Comparison of ENCODE assay signal across 8 cellular contexts in genomic region chr3:46987485-46988401, GRCh38. TPM values are rescaled to one million over a fixed set of nuclear protein-coding genes. Genes with fewer than 3 reads are reported as not detected.
A peak's percentile ranks its signal among the peaks of the same experiment; 100 is the strongest.
DNase-seq lines count a peak whose midpoint lies in the region; ATAC-seq and TF ChIP-seq lines count a peak whose summit lies in the region.

No MANE protein-coding gene starts in this region.

- H3K4me3 ChIP-seq in CD4-positive, CD25-positive, alpha-beta regulatory T cell (ENCODE audit: low read depth, low read length): peak overlapping the region; percentile 61

- peak overlapping the region; percentile 92 to 97 (median 95) for H3K27ac Mint-ChIP-seq in CD4-positive, CD25-positive, alpha-beta regulatory T cell
- H3K27ac Mint-ChIP-seq in activated CD4-positive, alpha-beta T cell treated with anti-CD3 and anti-CD28 coated beads, Interleukin-2, amount 10 ng/mL, durations not matched to agents 24 days and 14 days: peak overlapping the region; percentile 97
- peak overlapping the region; percentile 80 for H3K27ac Mint-ChIP-seq in endothelial cell (ENCODE audit: unreplicated experiment)

- H3K9me3 Mint-ChIP-seq in CD4-positive, CD25-positive, alpha-beta regulatory T cell: no peaks in the 10 kb centered on the region
- no peaks in the 10 kb centered on the region for H3K9me3 Mint-ChIP-seq in activated CD4-positive, alpha-beta T cell treated with anti-CD3 and anti-CD28 coated beads, Interleukin-2, amount 10 ng/mL, durations not matched to agents 24 days and 14 days
- no peaks in the 10 kb centered on the region for H3K9me3 Mint-ChIP-seq in endothelial cell (ENCODE audit: unreplicated experiment)

- no peak for TF ChIP-seq EP300 in Ishikawa (IDR thresholded peaks at IDR 0.05; ENCODE audit: borderline replicate concordance)

- peak; percentile 98 to 99 for ATAC-seq in CD4-positive, CD25-positive, alpha-beta regulatory T cell (ENCODE audit: low read depth in 2 of 2)
- ATAC-seq in GM21515 (IDR thresholded peaks at IDR 0.05; ENCODE audit: unreplicated experiment): peak; percentile 61
- ATAC-seq in sciatic nerve: peak; percentile 61

- TF ChIP-seq RAD21 in Ishikawa (IDR thresholded peaks at IDR 0.05; ENCODE audit: low read depth): no peak

- peak; percentile 83 to 97 (median 91) for DNase-seq in CD4-positive, CD25-positive, alpha-beta regulatory T cell
- DNase-seq in activated CD4-positive, alpha-beta T cell treated with anti-CD3 and anti-CD28 coated beads, Interleukin-2, amount 10 ng/mL, durations not matched to agents 24 days and 14 days: peak; percentile 97
- peak; percentile 64 for DNase-seq in endothelial cell (ENCODE audit: low spot score)
- DNase-seq in sciatic nerve (ENCODE audit: low spot score): no peak
- no peak for DNase-seq in NCI-H446 (lab: John Stamatoyannopoulos, UW)
- DNase-seq in NCI-H524 treated with DMSO at 0.1 percent for 48 hours (lab: John Stamatoyannopoulos, UW): no peak

- peak overlapping the region; percentile 85 to 93 (median 90) for H3K4me3 Mint-ChIP-seq in CD4-positive, CD25-positive, alpha-beta regulatory T cell
- peak overlapping the region; percentile 89 for H3K4me3 Mint-ChIP-seq in activated CD4-positive, alpha-beta T cell treated with anti-CD3 and anti-CD28 coated beads, Interleukin-2, amount 10 ng/mL, durations not matched to agents 24 days and 14 days
- H3K4me3 Mint-ChIP-seq in endothelial cell (ENCODE audit: unreplicated experiment): no peak overlapping the region

- H3K9me3 ChIP-seq in CD4-positive, CD25-positive, alpha-beta regulatory T cell (ENCODE audit: control insufficient read depth in 2 of 2, low read length in 2 of 2): no peaks in the 10 kb centered on the region

- no peaks in the 10 kb centered on the region for H3K27me3 ChIP-seq in CD4-positive, CD25-positive, alpha-beta regulatory T cell (ENCODE audit: control insufficient read depth, insufficient read depth, low read length)

- no peaks in the 10 kb centered on the region for H3K27me3 Mint-ChIP-seq in CD4-positive, CD25-positive, alpha-beta regulatory T cell
- H3K27me3 Mint-ChIP-seq in activated CD4-positive, alpha-beta T cell treated with anti-CD3 and anti-CD28 coated beads, Interleukin-2, amount 10 ng/mL, durations not matched to agents 24 days and 14 days: no peaks in the 10 kb centered on the region
- H3K27me3 Mint-ChIP-seq in endothelial cell (ENCODE audit: unreplicated experiment): peaks cover 5% of the 10 kb centered on the region

- peaks cover 29% of the 10 kb centered on the region for H3K36me3 ChIP-seq in CD4-positive, CD25-positive, alpha-beta regulatory T cell (ENCODE audit: control insufficient read depth, insufficient read depth, low read length)

- H3K36me3 Mint-ChIP-seq in CD4-positive, CD25-positive, alpha-beta regulatory T cell: peaks cover 11% of the 10 kb centered on the region
- H3K36me3 Mint-ChIP-seq in activated CD4-positive, alpha-beta T cell treated with anti-CD3 and anti-CD28 coated beads, Interleukin-2, amount 10 ng/mL, durations not matched to agents 24 days and 14 days (ENCODE audit: low read depth): peaks cover 30% of the 10 kb centered on the region
- peaks cover 16% of the 10 kb centered on the region for H3K36me3 Mint-ChIP-seq in endothelial cell (ENCODE audit: low read depth, unreplicated experiment)

- H3K4me1 Mint-ChIP-seq in CD4-positive, CD25-positive, alpha-beta regulatory T cell: peaks cover 0 to 89% (median 47%) of the 10 kb centered on the region in 4 donors
- H3K4me1 Mint-ChIP-seq in activated CD4-positive, alpha-beta T cell treated with anti-CD3 and anti-CD28 coated beads, Interleukin-2, amount 10 ng/mL, durations not matched to agents 24 days and 14 days: peaks cover 63% of the 10 kb centered on the region
- H3K4me1 Mint-ChIP-seq in endothelial cell (ENCODE audit: unreplicated experiment): peaks cover 43% of the 10 kb centered on the region

- TF ChIP-seq CTCF in endothelial cell (IDR thresholded peaks at IDR 0.05; ENCODE audit: unreplicated experiment): no peak

- H3K4me1 ChIP-seq in CD4-positive, CD25-positive, alpha-beta regulatory T cell (ENCODE audit: control insufficient read depth, insufficient read depth, low read length, poor library complexity, severe bottlenecking): peaks cover 72% of the 10 kb centered on the region

- peak overlapping the region; percentile 77 for H3K27ac ChIP-seq in CD4-positive, CD25-positive, alpha-beta regulatory T cell (ENCODE audit: insufficient read depth, low read length, poor library complexity, severe bottlenecking)

- intact Hi-C loops in activated CD4-positive, alpha-beta T cell treated with anti-CD3 and anti-CD28 coated beads, Interleukin-2, amount 10 ng/mL, durations not matched to agents 24 days and 14 days (cut with micrococcal nuclease): loop anchor here (1.0 kb wide), 1 partner anchor 8 kb away; the partner anchor contains the start of gene NBEAL2
- intact Hi-C loops in sciatic nerve (cut with DNase I): no loop called here

TF ChIP-seq in Ishikawa, 13 proteins besides CTCF, POLR2A, EP300 and RAD21:
- no peak for TF ChIP-seq TAF1 (IDR thresholded peaks at IDR 0.05; ENCODE audit: low read depth)
- TF ChIP-seq MAX (IDR thresholded peaks at IDR 0.05): peak; percentile 23; the same call in 1 of the 2 replicates

RNA-seq across cellular contexts. Expression of gene NBEAL2, which starts 8.3 kb away (rescaled TPM):
- 429 TPM for total RNA-seq in CD4-positive, CD25-positive, alpha-beta regulatory T cell
- 10 to 100 TPM in 2 of 4 donors, 1 to 10 TPM in 2; 4.7 to 13.5 (median 8.6) TPM for polyA plus RNA-seq in CD4-positive, CD25-positive, alpha-beta regulatory T cell
- total RNA-seq in activated CD4-positive, alpha-beta T cell treated with anti-CD3 and anti-CD28 coated beads, Interleukin-2, amount 10 ng/mL, durations not matched to agents 24 days and 14 days: 115 and 119 TPM in 2 replicates
- total RNA-seq in endothelial cell (ENCODE audit: unreplicated experiment) (202 TPM), sciatic nerve (44.0 TPM)

RNA-seq across cellular contexts. Expression of gene CCDC12, which starts 11.2 kb away (rescaled TPM):
- total RNA-seq in CD4-positive, CD25-positive, alpha-beta regulatory T cell: 71.8 TPM
- polyA plus RNA-seq in CD4-positive, CD25-positive, alpha-beta regulatory T cell: 100 to 1,000 TPM in 3 of 4 donors, 10 to 100 TPM in 1; 90.4 to 116 (median 106) TPM
- 55.3 and 66.2 TPM in 2 replicates for total RNA-seq in activated CD4-positive, alpha-beta T cell treated with anti-CD3 and anti-CD28 coated beads, Interleukin-2, amount 10 ng/mL, durations not matched to agents 24 days and 14 days
- 36.3 TPM for total RNA-seq in endothelial cell (ENCODE audit: unreplicated experiment)
- 40.9 TPM for total RNA-seq in sciatic nerve

Comparison
In these comparisons a context has a peak if more than half of its experiments do, and no peak if none do; other contexts are left out.
1. DNase-seq: peak in CD4-positive, CD25-positive, alpha-beta regulatory T cell (3 of 3), activated CD4-positive, alpha-beta T cell treated with anti-CD3 and anti-CD28 coated beads, Interleukin-2, amount 10 ng/mL, durations not matched to agents 24 days and 14 days (single experiment) and endothelial cell (single experiment); none in sciatic nerve (single experiment), NCI-H446 (0 of 2) and NCI-H524 treated with DMSO at 0.1 percent for 48 hours (single experiment).
2. Peak in every context shown above with its lines, with median percentiles within 50 percentile points of each other: ATAC-seq and H3K27ac Mint-ChIP-seq.